In genomic region chr6:31534011-31534410, GRCh38 we compare ENCODE assay signal across 34 cellular contexts. TPM values are rescaled to one million over a fixed set of nuclear protein-coding genes. Genes with fewer than 3 reads are reported as not detected.
DNase-seq lines count a peak whose midpoint lies in the region; ATAC-seq, FAIRE-seq and TF ChIP-seq lines count a peak whose summit lies in the region.
"Had no signal": no experiment of that assay in that cellular context is flagged by ENCODE, and none has a peak within 500 bp of the region (broad histone marks: within the 10 kb centered on the region; RNA-seq: fewer than 3 reads in every experiment).

No MANE protein-coding gene starts in this region.

- CTCF ChIA-PET in activated CD8-positive, alpha-beta memory T cell treated with anti-CD3 and anti-CD28 coated beads, Interleukin-2, amount 10 ng/mL, durations not matched to agents 7 days and 5 days (lab: Charles Lee): interaction anchor here (1.0 kb wide), 1 partner anchor 40 kb away, joined by 3 read pairs; no protein-coding TSS in a partner anchor
- CTCF ChIA-PET in WTC11 (lab: Charles Lee): no interaction called here

- H3K27me3 ChIP-seq in mesenchymal stem cell (ENCODE audit: control insufficient read depth in 1 of 2, insufficient read depth in 1 of 2, low read length in 2 of 2) (no peaks in the 10 kb centered on the region), left ventricle myocardium inferior (ENCODE audit: low read depth) (no peaks in the 10 kb centered on the region), upper lobe of right lung (no peaks in the 10 kb centered on the region)
- H3K27me3 ChIP-seq: body of pancreas, gastrocnemius medialis, vagina had no signal

- no peak overlapping the region for H3K9ac ChIP-seq in mesenchymal stem cell (ENCODE audit: low read length)

- no peak overlapping the region for H3K23ac ChIP-seq in mesenchymal stem cell (ENCODE audit: low read length in 2 of 2)

- intact Hi-C loops in left ventricle myocardium inferior (cut with micrococcal nuclease) (no loop called here), upper lobe of right lung (cut with DNase I) (no loop called here)

- H3K4me3 ChIP-seq in mesenchymal stem cell (ENCODE audit: insufficient read depth in 1 of 2, low read depth in 1 of 2, low read length in 2 of 2) (no peak overlapping the region), left ventricle myocardium inferior (no peak overlapping the region), upper lobe of right lung (no peak overlapping the region)
- H3K4me3 ChIP-seq: body of pancreas, gastrocnemius medialis, thoracic aorta, vagina had no signal

- peak overlapping the region; percentile 36 for H2BK15ac ChIP-seq in mesenchymal stem cell (ENCODE audit: low read depth, poor library complexity, severe bottlenecking)

- no peak overlapping the region for H2AK5ac ChIP-seq in mesenchymal stem cell (ENCODE audit: low read length, severe bottlenecking)

- TF ChIP-seq POLR2A in GM12892 (IDR thresholded peaks at IDR 0.05; ENCODE audit: low read depth, low read length): peak; percentile 44; the same call in 1 of the 2 replicates

- no peak overlapping the region for H2BK120ac ChIP-seq in mesenchymal stem cell (ENCODE audit: low read depth, low read length)

- H2BK5ac ChIP-seq in mesenchymal stem cell (ENCODE audit: low read depth, low read length, poor library complexity, severe bottlenecking): no peak overlapping the region

- DNase-seq in activated CD8-positive, alpha-beta memory T cell treated with anti-CD3 and anti-CD28 coated beads, Interleukin-2, amount 50 U/mL, for 48 hours: peak; percentile 55
- no peak for DNase-seq in activated CD8-positive, alpha-beta memory T cell treated with anti-CD3 and anti-CD28 coated beads, Interleukin-2, amount 10 ng/mL, durations not matched to agents 7 days and 5 days
- DNase-seq in GM12892 (ENCODE audit: insufficient read length) (no peak), WTC11 (ENCODE audit: low spot score) (no peak), mesenchymal stem cell (no peak), left ventricle myocardium inferior (no peak), NCI-H345 treated with DMSO at 0.1 percent for 48 hours (lab: John Stamatoyannopoulos, UW; ENCODE audit: unreplicated experiment) (no peak), upper lobe of right lung (no peak)
- DNase-seq: activated CD4-positive, CD25-positive, alpha-beta regulatory T cell treated with anti-CD3 and anti-CD28 coated beads, Interleukin-2, amount 50 U/mL, for 72 hours; activated CD8-positive, alpha-beta memory T cell treated with anti-CD3 and anti-CD28 coated beads for 24 hours; body of pancreas; DND-41; gastrocnemius medialis; hippocampal formation; left cardiac atrium; NCI-H1417; NCI-H2081; NCI-H2227 treated with DMSO at 0.1 percent for 48 hours; NCI-H526 treated with DMSO at 0.1 percent for 48 hours; SHP77 treated with DMSO at 0.1 percent for 48 hours; stimulated activated naive CD8-positive, alpha-beta T cell treated with anti-CD3 and anti-CD28 coated beads, Interleukin-15, amount 100 ng/mL, for 72 hours had no signal

- no peak overlapping the region for H3K4me3 Mint-ChIP-seq in activated CD8-positive, alpha-beta memory T cell treated with anti-CD3 and anti-CD28 coated beads, Interleukin-2, amount 10 ng/mL, durations not matched to agents 7 days and 5 days
- H3K4me3 Mint-ChIP-seq in WTC11: no peak overlapping the region
- H3K4me3 Mint-ChIP-seq: natural killer cell treated with Interleukin-12 subunit alpha and Interleukin-12 subunit beta and Interleukin-15 and Interleukin-18, amount 100 ng/mL, for 72 hours; stimulated activated naive CD8-positive, alpha-beta T cell treated with anti-CD3 and anti-CD28 coated beads, Interleukin-15, amount 100 ng/mL, for 72 hours had no signal

- H3K9me3 Mint-ChIP-seq in activated CD8-positive, alpha-beta memory T cell treated with anti-CD3 and anti-CD28 coated beads, Interleukin-2, amount 10 ng/mL, durations not matched to agents 7 days and 5 days (ENCODE audit: low read depth): no peaks in the 10 kb centered on the region
- H3K9me3 Mint-ChIP-seq in WTC11: no peaks in the 10 kb centered on the region
- H3K9me3 Mint-ChIP-seq: natural killer cell treated with Interleukin-12 subunit alpha and Interleukin-12 subunit beta and Interleukin-15 and Interleukin-18, amount 100 ng/mL, for 72 hours; stimulated activated naive CD8-positive, alpha-beta T cell treated with anti-CD3 and anti-CD28 coated beads, Interleukin-15, amount 100 ng/mL, for 72 hours had no signal

- H3K36me3 ChIP-seq in mesenchymal stem cell (ENCODE audit: control insufficient read depth in 1 of 2, insufficient read depth in 2 of 2, low read depth in 1 of 2, low read length in 2 of 2) (peaks cover 69 to 97% of the 10 kb centered on the region in 2 experiments), left ventricle myocardium inferior (peaks cover 97% of the 10 kb centered on the region), upper lobe of right lung (peaks cover 97% of the 10 kb centered on the region)

- TF ChIP-seq CTCF in WTC11 (IDR thresholded peaks at IDR 0.05) (no peak), left ventricle myocardium inferior (IDR thresholded peaks at IDR 0.05; ENCODE audit: borderline replicate concordance) (no peak), upper lobe of right lung (IDR thresholded peaks at IDR 0.05) (no peak)

- peaks cover 10% of the 10 kb centered on the region for H3K4me1 ChIP-seq in mesenchymal stem cell (ENCODE audit: control insufficient read depth, insufficient read depth, low read depth, low read length)
- H3K4me1 ChIP-seq in left ventricle myocardium inferior: peaks cover 59% of the 10 kb centered on the region
- peaks cover 6% of the 10 kb centered on the region for H3K4me1 ChIP-seq in upper lobe of right lung

- no peak overlapping the region for H3K27ac Mint-ChIP-seq in activated CD8-positive, alpha-beta memory T cell treated with anti-CD3 and anti-CD28 coated beads, Interleukin-2, amount 10 ng/mL, durations not matched to agents 7 days and 5 days
- no peak overlapping the region for H3K27ac Mint-ChIP-seq in WTC11

- no peak overlapping the region for H3K4me2 ChIP-seq in mesenchymal stem cell (ENCODE audit: low read length, poor library complexity, severe bottlenecking)

- H3K4ac ChIP-seq in mesenchymal stem cell (ENCODE audit: low read depth in 1 of 2, low read length in 2 of 2): no peak overlapping the region

- no peak overlapping the region for H2AFZ ChIP-seq in mesenchymal stem cell (ENCODE audit: low read depth, low read length)

- no peaks in the 10 kb centered on the region for H3K27me3 Mint-ChIP-seq in activated CD8-positive, alpha-beta memory T cell treated with anti-CD3 and anti-CD28 coated beads, Interleukin-2, amount 10 ng/mL, durations not matched to agents 7 days and 5 days
- H3K27me3 Mint-ChIP-seq in WTC11 (ENCODE audit: low read depth): no peaks in the 10 kb centered on the region
- H3K27me3 Mint-ChIP-seq: natural killer cell treated with Interleukin-12 subunit alpha and Interleukin-12 subunit beta and Interleukin-15 and Interleukin-18, amount 100 ng/mL, for 72 hours; stimulated activated naive CD8-positive, alpha-beta T cell treated with anti-CD3 and anti-CD28 coated beads, Interleukin-15, amount 100 ng/mL, for 72 hours had no signal

- H3K9me3 ChIP-seq in mesenchymal stem cell (ENCODE audit: control insufficient read depth, low read length) (no peaks in the 10 kb centered on the region), left ventricle myocardium inferior (replicated peaks) (no peaks in the 10 kb centered on the region), upper lobe of right lung (no peaks in the 10 kb centered on the region)
- H3K9me3 ChIP-seq: body of pancreas, gastrocnemius medialis, thoracic aorta, vagina had no signal

- H3K27ac ChIP-seq in mesenchymal stem cell (ENCODE audit: low read length, poor library complexity, severe bottlenecking): no peak overlapping the region
- no peak overlapping the region for H3K27ac ChIP-seq in left ventricle myocardium inferior (replicated peaks)
- no peak overlapping the region for H3K27ac ChIP-seq in upper lobe of right lung
- H3K27ac ChIP-seq: body of pancreas, thoracic aorta, vagina had no signal

- peaks cover 30% of the 10 kb centered on the region for H3K79me1 ChIP-seq in mesenchymal stem cell (replicated peaks; ENCODE audit: low read length, poor library complexity, severe bottlenecking)

- peaks cover 76% of the 10 kb centered on the region for H3K36me3 Mint-ChIP-seq in activated CD8-positive, alpha-beta memory T cell treated with anti-CD3 and anti-CD28 coated beads, Interleukin-2, amount 10 ng/mL, durations not matched to agents 7 days and 5 days
- peaks cover 89% of the 10 kb centered on the region for H3K36me3 Mint-ChIP-seq in WTC11

- no peak overlapping the region for H3K18ac ChIP-seq in mesenchymal stem cell (ENCODE audit: low read depth in 1 of 2, low read length in 2 of 2)

- H3K14ac ChIP-seq in mesenchymal stem cell (ENCODE audit: low read length in 2 of 2): no peak overlapping the region

- H2BK12ac ChIP-seq in mesenchymal stem cell (ENCODE audit: low read length in 2 of 2): no peak overlapping the region

- peaks cover 45% of the 10 kb centered on the region for H3K4me1 Mint-ChIP-seq in activated CD8-positive, alpha-beta memory T cell treated with anti-CD3 and anti-CD28 coated beads, Interleukin-2, amount 10 ng/mL, durations not matched to agents 7 days and 5 days
- H3K4me1 Mint-ChIP-seq in WTC11: peaks cover 49% of the 10 kb centered on the region

- no peak for ATAC-seq in activated CD8-positive, alpha-beta memory T cell treated with anti-CD3 and anti-CD28 coated beads, Interleukin-2, amount 10 ng/mL, durations not matched to agents 7 days and 5 days
- no peak for ATAC-seq in WTC11
- ATAC-seq in upper lobe of right lung: no peak
- ATAC-seq: body of pancreas; gastrocnemius medialis; left cardiac atrium; Panc1; stimulated activated naive CD8-positive, alpha-beta T cell treated with anti-CD3 and anti-CD28 coated beads, Interleukin-15, amount 100 ng/mL, for 72 hours had no signal

- FAIRE-seq in GM12892 (lab: Jason Lieb, UNC): no peak
- FAIRE-seq: GM19239, H54 had no signal

- H4K91ac ChIP-seq in mesenchymal stem cell (ENCODE audit: low read length): no peak overlapping the region

- 97% methylated on average over 6 of the region's 6 CpGs for WGBS in mesenchymal stem cell

- H4K8ac ChIP-seq in mesenchymal stem cell (ENCODE audit: low read length): peak overlapping the region; percentile 47

- POLR2A ChIA-PET in WTC11 (lab: Charles Lee): no interaction called here

RNA-seq across cellular contexts. Expression of gene MCCD1, which starts 5.2 kb away (rescaled TPM):
- not detected for total RNA-seq in activated CD8-positive, alpha-beta memory T cell treated with anti-CD3 and anti-CD28 coated beads, Interleukin-2, amount 10 ng/mL, durations not matched to agents 7 days and 5 days
- not detected for polyA plus RNA-seq in GM12892 (2012; ENCODE audit: missing spikeins)
- total RNA-seq in WTC11 (2021): not detected in 3 replicates
- polyA plus RNA-seq in mesenchymal stem cell (2013, experiment 1 of 2): not detected
- polyA plus RNA-seq in mesenchymal stem cell (2013, experiment 2 of 2): not detected
- total RNA-seq in left ventricle myocardium inferior: not detected
- total RNA-seq in upper lobe of right lung: not detected
- total RNA-seq: A172; body of pancreas; chondrocyte; fibroblast of lung; gastrocnemius medialis; left cardiac atrium; lung microvascular endothelial cell; mucosa of gallbladder; natural killer cell treated with Interleukin-12 subunit alpha and Interleukin-12 subunit beta and Interleukin-15 and Interleukin-18, amount 100 ng/mL, for 72 hours; osteocyte; T-helper 2 cell treated with Interferon-gamma antibody and Interleukin-4, amounts not matched to agents 100 ng/mL and 5 ng/mL, for 36 hours; thoracic aorta; vagina had no signal
- polyA plus RNA-seq: fibroblast of lung had no signal

RNA-seq across cellular contexts. Expression of gene DDX39B, which starts 7.8 kb away (rescaled TPM):
- 100 to 1,000 TPM; 495 to 503 TPM for total RNA-seq in activated CD8-positive, alpha-beta memory T cell treated with anti-CD3 and anti-CD28 coated beads, Interleukin-2, amount 10 ng/mL, durations not matched to agents 7 days and 5 days
- 214 TPM for polyA plus RNA-seq in GM12892 (2012; ENCODE audit: missing spikeins)
- total RNA-seq in WTC11 (2021): 704 to 738 TPM (median 712 TPM) in 3 replicates
- 151 TPM for polyA plus RNA-seq in mesenchymal stem cell (2013, experiment 1 of 2)
- 154 TPM for polyA plus RNA-seq in mesenchymal stem cell (2013, experiment 2 of 2)
- total RNA-seq in left ventricle myocardium inferior: 179 TPM
- 241 TPM for total RNA-seq in upper lobe of right lung

RNA-seq across cellular contexts. Expression of gene ATP6V1G2, which starts 12.4 kb away (rescaled TPM):
- 1 to 10 TPM; 1.0 to 3.8 TPM for total RNA-seq in activated CD8-positive, alpha-beta memory T cell treated with anti-CD3 and anti-CD28 coated beads, Interleukin-2, amount 10 ng/mL, durations not matched to agents 7 days and 5 days
- polyA plus RNA-seq in GM12892 (2012; ENCODE audit: missing spikeins): 1.5 TPM
- total RNA-seq in WTC11 (2021): 2.7 to 4.1 TPM (median 4.0 TPM) in 3 replicates
- polyA plus RNA-seq in mesenchymal stem cell (2013, experiment 1 of 2): 1.7 TPM
- 1.5 TPM for polyA plus RNA-seq in mesenchymal stem cell (2013, experiment 2 of 2)
- 1.6 TPM for total RNA-seq in left ventricle myocardium inferior
- 0.75 TPM for total RNA-seq in upper lobe of right lung

RNA-seq across cellular contexts. Expression of gene NFKBIL1, which starts 13.4 kb away (rescaled TPM):
- total RNA-seq in activated CD8-positive, alpha-beta memory T cell treated with anti-CD3 and anti-CD28 coated beads, Interleukin-2, amount 10 ng/mL, durations not matched to agents 7 days and 5 days: 10 to 100 TPM; 13.6 to 16.2 TPM
- polyA plus RNA-seq in GM12892 (2012; ENCODE audit: missing spikeins): 11.3 TPM
- total RNA-seq in WTC11 (2021) (14.9 to 19.5 TPM (median 17.1 TPM) in 3 replicates), left ventricle myocardium inferior (11.5 TPM), upper lobe of right lung (22.6 TPM)
- 19.3 TPM for polyA plus RNA-seq in mesenchymal stem cell (2013, experiment 1 of 2)
- polyA plus RNA-seq in mesenchymal stem cell (2013, experiment 2 of 2): 17.1 TPM

RNA-seq across cellular contexts. Expression of gene MICB, which starts 36.1 kb away (rescaled TPM):
- total RNA-seq in activated CD8-positive, alpha-beta memory T cell treated with anti-CD3 and anti-CD28 coated beads, Interleukin-2, amount 10 ng/mL, durations not matched to agents 7 days and 5 days: 10 to 100 TPM; 44.1 to 63.8 TPM
- 16.3 TPM for polyA plus RNA-seq in GM12892 (2012; ENCODE audit: missing spikeins)
- total RNA-seq in WTC11 (2021) (26.9 to 37.0 TPM (median 27.0 TPM) in 3 replicates), left ventricle myocardium inferior (1.1 TPM), upper lobe of right lung (8.2 TPM)
- 24.8 TPM for polyA plus RNA-seq in mesenchymal stem cell (2013, experiment 1 of 2)
- polyA plus RNA-seq in mesenchymal stem cell (2013, experiment 2 of 2): 24.8 TPM
